ENCODE assay signal across 1 cellular context in the genomic region with DNA sequence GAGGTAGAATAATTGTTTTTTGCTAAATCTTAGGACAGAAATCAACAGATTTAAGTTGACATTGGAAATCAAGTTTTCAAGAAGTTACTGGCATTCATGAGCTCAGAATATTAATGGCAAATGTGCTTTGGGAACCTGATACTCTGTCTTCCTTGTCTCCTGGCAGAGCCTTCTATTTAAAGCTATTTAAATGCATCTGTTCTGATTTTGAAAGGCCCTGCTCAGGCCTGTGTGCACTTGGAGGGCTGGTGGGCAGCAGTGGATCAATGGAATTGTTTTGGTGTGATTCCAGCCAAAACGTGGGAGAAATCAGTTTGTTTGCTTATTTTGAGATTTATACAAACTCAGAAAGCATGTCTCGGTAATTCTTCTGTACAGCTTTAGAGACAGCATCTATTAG.
TF ChIP-seq lines count a peak whose summit lies in the region.

No MANE protein-coding gene starts in this region.

TF ChIP-seq in GM23338, 12 proteins besides CTCF, POLR2A, EP300 and RAD21 (continued from another document):
- TF ChIP-seq, protein P1, sequence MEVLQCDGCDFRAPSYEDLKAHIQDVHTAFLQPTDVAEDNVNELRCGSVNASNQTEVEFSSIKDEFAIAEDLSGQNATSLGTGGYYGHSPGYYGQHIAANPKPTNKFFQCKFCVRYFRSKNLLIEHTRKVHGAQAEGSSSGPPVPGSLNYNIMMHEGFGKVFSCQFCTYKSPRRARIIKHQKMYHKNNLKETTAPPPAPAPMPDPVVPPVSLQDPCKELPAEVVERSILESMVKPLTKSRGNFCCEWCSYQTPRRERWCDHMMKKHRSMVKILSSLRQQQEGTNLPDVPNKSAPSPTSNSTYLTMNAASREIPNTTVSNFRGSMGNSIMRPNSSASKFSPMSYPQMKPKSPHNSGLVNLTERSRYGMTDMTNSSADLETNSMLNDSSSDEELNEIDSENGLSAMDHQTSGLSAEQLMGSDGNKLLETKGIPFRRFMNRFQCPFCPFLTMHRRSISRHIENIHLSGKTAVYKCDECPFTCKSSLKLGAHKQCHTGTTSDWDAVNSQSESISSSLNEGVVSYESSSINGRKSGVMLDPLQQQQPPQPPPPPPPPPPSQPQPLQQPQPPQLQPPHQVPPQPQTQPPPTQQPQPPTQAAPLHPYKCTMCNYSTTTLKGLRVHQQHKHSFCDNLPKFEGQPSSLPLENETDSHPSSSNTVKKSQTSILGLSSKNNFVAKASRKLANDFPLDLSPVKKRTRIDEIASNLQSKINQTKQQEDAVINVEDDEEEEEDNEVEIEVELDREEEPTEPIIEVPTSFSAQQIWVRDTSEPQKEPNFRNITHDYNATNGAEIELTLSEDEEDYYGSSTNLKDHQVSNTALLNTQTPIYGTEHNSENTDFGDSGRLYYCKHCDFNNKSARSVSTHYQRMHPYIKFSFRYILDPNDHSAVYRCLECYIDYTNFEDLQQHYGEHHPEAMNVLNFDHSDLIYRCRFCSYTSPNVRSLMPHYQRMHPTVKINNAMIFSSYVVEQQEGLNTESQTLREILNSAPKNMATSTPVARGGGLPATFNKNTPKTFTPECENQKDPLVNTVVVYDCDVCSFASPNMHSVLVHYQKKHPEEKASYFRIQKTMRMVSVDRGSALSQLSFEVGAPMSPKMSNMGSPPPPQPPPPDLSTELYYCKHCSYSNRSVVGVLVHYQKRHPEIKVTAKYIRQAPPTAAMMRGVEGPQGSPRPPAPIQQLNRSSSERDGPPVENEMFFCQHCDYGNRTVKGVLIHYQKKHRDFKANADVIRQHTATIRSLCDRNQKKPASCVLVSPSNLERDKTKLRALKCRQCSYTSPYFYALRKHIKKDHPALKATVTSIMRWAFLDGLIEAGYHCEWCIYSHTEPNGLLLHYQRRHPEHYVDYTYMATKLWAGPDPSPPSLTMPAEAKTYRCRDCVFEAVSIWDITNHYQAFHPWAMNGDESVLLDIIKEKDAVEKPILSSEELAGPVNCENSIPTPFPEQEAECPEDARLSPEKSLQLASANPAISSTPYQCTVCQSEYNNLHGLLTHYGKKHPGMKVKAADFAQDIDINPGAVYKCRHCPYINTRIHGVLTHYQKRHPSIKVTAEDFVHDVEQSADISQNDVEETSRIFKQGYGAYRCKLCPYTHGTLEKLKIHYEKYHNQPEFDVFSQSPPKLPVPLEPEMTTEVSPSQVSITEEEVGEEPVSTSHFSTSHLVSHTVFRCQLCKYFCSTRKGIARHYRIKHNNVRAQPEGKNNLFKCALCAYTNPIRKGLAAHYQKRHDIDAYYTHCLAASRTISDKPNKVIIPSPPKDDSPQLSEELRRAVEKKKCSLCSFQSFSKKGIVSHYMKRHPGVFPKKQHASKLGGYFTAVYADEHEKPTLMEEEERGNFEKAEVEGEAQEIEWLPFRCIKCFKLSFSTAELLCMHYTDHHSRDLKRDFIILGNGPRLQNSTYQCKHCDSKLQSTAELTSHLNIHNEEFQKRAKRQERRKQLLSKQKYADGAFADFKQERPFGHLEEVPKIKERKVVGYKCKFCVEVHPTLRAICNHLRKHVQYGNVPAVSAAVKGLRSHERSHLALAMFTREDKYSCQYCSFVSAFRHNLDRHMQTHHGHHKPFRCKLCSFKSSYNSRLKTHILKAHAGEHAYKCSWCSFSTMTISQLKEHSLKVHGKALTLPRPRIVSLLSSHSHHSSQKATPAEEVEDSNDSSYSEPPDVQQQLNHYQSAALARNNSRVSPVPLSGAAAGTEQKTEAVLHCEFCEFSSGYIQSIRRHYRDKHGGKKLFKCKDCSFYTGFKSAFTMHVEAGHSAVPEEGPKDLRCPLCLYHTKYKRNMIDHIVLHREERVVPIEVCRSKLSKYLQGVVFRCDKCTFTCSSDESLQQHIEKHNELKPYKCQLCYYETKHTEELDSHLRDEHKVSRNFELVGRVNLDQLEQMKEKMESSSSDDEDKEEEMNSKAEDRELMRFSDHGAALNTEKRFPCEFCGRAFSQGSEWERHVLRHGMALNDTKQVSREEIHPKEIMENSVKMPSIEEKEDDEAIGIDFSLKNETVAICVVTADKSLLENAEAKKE (CRISPR knock-in tag; IDR thresholded peaks at IDR 0.05), result no peak
- TF ChIP-seq NANOG (IDR thresholded peaks at IDR 0.05; ENCODE audit: borderline replicate concordance), result no peak
- TF ChIP-seq ZNF331 (CRISPR knock-in tag; IDR thresholded peaks at IDR 0.05; ENCODE audit: low read depth), result no peak
- no peak for TF ChIP-seq POLR2AphosphoS5 (IDR thresholded peaks at IDR 0.05; ENCODE audit: low read depth)
- TF ChIP-seq EZH2 (IDR thresholded peaks at IDR 0.05; ENCODE audit: low read depth, unreplicated experiment), result no peak
- TF ChIP-seq EZH2phosphoT487 (IDR thresholded peaks at IDR 0.05; ENCODE audit: unreplicated experiment), result no peak
- TF ChIP-seq, protein P2, sequence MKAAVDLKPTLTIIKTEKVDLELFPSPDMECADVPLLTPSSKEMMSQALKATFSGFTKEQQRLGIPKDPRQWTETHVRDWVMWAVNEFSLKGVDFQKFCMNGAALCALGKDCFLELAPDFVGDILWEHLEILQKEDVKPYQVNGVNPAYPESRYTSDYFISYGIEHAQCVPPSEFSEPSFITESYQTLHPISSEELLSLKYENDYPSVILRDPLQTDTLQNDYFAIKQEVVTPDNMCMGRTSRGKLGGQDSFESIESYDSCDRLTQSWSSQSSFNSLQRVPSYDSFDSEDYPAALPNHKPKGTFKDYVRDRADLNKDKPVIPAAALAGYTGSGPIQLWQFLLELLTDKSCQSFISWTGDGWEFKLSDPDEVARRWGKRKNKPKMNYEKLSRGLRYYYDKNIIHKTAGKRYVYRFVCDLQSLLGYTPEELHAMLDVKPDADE (IDR thresholded peaks at IDR 0.05), result no peak
- TF ChIP-seq, protein P3, sequence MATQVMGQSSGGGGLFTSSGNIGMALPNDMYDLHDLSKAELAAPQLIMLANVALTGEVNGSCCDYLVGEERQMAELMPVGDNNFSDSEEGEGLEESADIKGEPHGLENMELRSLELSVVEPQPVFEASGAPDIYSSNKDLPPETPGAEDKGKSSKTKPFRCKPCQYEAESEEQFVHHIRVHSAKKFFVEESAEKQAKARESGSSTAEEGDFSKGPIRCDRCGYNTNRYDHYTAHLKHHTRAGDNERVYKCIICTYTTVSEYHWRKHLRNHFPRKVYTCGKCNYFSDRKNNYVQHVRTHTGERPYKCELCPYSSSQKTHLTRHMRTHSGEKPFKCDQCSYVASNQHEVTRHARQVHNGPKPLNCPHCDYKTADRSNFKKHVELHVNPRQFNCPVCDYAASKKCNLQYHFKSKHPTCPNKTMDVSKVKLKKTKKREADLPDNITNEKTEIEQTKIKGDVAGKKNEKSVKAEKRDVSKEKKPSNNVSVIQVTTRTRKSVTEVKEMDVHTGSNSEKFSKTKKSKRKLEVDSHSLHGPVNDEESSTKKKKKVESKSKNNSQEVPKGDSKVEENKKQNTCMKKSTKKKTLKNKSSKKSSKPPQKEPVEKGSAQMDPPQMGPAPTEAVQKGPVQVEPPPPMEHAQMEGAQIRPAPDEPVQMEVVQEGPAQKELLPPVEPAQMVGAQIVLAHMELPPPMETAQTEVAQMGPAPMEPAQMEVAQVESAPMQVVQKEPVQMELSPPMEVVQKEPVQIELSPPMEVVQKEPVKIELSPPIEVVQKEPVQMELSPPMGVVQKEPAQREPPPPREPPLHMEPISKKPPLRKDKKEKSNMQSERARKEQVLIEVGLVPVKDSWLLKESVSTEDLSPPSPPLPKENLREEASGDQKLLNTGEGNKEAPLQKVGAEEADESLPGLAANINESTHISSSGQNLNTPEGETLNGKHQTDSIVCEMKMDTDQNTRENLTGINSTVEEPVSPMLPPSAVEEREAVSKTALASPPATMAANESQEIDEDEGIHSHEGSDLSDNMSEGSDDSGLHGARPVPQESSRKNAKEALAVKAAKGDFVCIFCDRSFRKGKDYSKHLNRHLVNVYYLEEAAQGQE (IDR thresholded peaks at IDR 0.05; ENCODE audit: unreplicated experiment), result no peak
TF ChIP-seq in GM23338: peak in this region for 0.
